In the genomic region with DNA sequence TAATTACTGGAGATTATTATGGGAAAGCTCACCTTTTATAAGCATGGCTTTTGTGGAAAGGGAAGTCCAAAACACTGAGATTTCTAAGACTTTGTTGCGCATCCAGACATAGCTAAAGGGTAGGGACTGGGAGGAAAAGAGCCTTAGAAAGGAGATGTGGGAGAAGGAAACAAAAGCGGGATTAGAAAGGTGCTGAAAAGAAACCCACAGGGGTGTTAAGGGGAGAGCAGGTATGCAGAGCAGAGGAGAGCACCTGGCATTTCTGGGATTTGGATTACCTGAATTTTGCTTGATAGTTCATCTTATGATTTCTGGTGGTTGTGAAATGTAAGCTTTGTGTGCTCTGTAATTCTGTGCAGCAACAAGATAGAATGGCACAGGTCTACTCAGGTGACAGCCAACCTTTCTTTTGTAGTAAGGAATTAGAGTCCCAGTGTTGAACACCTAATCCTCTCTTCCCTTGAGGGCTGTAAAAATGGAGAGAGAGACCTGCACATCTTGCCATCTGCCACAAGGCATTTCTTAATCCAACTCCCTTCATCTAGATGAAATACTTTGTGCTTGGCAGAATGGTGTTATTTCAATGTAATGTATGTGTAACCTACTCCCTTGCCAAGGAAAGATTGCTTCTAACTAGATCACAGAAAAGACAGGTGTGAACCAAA, we compare ENCODE assay signal across 24 cellular contexts.
"Had no signal": no experiment of that assay in that cellular context is flagged by ENCODE, and none has a peak within 500 bp of the region (broad histone marks: within the 10 kb centered on the region; RNA-seq: fewer than 3 reads in every experiment).

No MANE protein-coding gene starts in this region.

- H3K27ac ChIP-seq: left lung, testis, uterus had no signal

- H3K4me3 Mint-ChIP-seq: activated CD4-positive, alpha-beta memory T cell treated with anti-CD3 and anti-CD28 coated beads, Interleukin-2, amount 10 ng/mL, durations not matched to agents 7 days and 5 days; activated CD4-positive, alpha-beta T cell treated with anti-CD3 and anti-CD28 coated beads, Interleukin-2, amount 10 ng/mL, durations not matched to agents 24 days and 14 days; dendritic cell treated with granulocyte-macrophage colony-stimulating factor and Interleukin-4, amounts not matched to agents 40 ng/mL and 50 ng/mL, for 4 days; naive thymus-derived CD4-positive, alpha-beta T cell; neural crest cell; stimulated activated naive B cell treated with anti-CD40 and anti-IgM and Interleukin-4, amounts not matched to agents 10 μg/mL and 1 μg/mL and 100 μg/mL, for 72 hours had no signal

- ATAC-seq: activated naive CD4-positive, alpha-beta T cell treated with anti-CD3 and anti-CD28 coated beads, Interleukin-2, amount 50 U/mL, for 72 hours; left lung; naive thymus-derived CD4-positive, alpha-beta T cell; sciatic nerve; stimulated activated naive B cell treated with anti-CD40 and anti-IgM and Interleukin-4, amounts not matched to agents 10 μg/mL and 1 μg/mL and 100 μg/mL, for 72 hours had no signal

- H3K27me3 ChIP-seq: left lung, testis, uterus had no signal

- H3K9me3 ChIP-seq: testis, uterus had no signal

- H3K4me1 Mint-ChIP-seq: activated CD4-positive, alpha-beta memory T cell treated with anti-CD3 and anti-CD28 coated beads, Interleukin-2, amount 10 ng/mL, durations not matched to agents 7 days and 5 days; activated CD4-positive, alpha-beta T cell treated with anti-CD3 and anti-CD28 coated beads, Interleukin-2, amount 10 ng/mL, durations not matched to agents 24 days and 14 days; brain; naive thymus-derived CD4-positive, alpha-beta T cell; stimulated activated naive B cell treated with anti-CD40 and anti-IgM and Interleukin-4, amounts not matched to agents 10 μg/mL and 1 μg/mL and 100 μg/mL, for 72 hours had no signal

- H3K27ac Mint-ChIP-seq: activated CD4-positive, alpha-beta memory T cell treated with anti-CD3 and anti-CD28 coated beads, Interleukin-2, amount 10 ng/mL, durations not matched to agents 7 days and 5 days; activated CD4-positive, alpha-beta T cell treated with anti-CD3 and anti-CD28 coated beads, Interleukin-2, amount 10 ng/mL, durations not matched to agents 24 days and 14 days; activated naive CD4-positive, alpha-beta T cell treated with anti-CD3 and anti-CD28 coated beads, Interleukin-2, amount 50 U/mL, for 72 hours; brain; dendritic cell treated with granulocyte-macrophage colony-stimulating factor and Interleukin-4, amounts not matched to agents 40 ng/mL and 50 ng/mL, for 4 days; naive thymus-derived CD4-positive, alpha-beta T cell; stimulated activated naive B cell treated with anti-CD40 and anti-IgM and Interleukin-4, amounts not matched to agents 10 μg/mL and 1 μg/mL and 100 μg/mL, for 72 hours had no signal

- DNase-seq: activated CD4-positive, alpha-beta memory T cell treated with anti-CD3 and anti-CD28 coated beads, Interleukin-2, amount 10 ng/mL, durations not matched to agents 7 days and 5 days; activated CD4-positive, alpha-beta T cell treated with anti-CD3 and anti-CD28 coated beads, Interleukin-2, amount 10 ng/mL, durations not matched to agents 24 days and 14 days; activated CD4-positive, CD25-positive, alpha-beta regulatory T cell; activated gamma-delta T cell treated with Interleukin-2 at 50 U/mL for 16 hours; activated T-cell treated with anti-CD3 and anti-CD28 coated beads for 4 hours; caudate nucleus; effector CD8-positive, alpha-beta T cell; foreskin melanocyte; kidney glomerular epithelial cell; left lung; naive thymus-derived CD4-positive, alpha-beta T cell; stimulated activated CD4-positive, alpha-beta T cell treated with anti-CD3 and anti-CD28 coated beads, Interleukin-15, amount 100 ng/mL, for 24 hours; stimulated activated CD8-positive, alpha-beta memory T cell treated with anti-CD3 and anti-CD28 coated beads, Interleukin-4, amount 100 ng/mL, for 48 hours; stimulated activated naive B cell treated with anti-CD40 and anti-IgM and Interleukin-4, amounts not matched to agents 10 μg/mL and 1 μg/mL and 100 μg/mL, for 72 hours; T1000; trophoblast cell; uterus had no signal

- H3K4me3 ChIP-seq: left lung, smooth muscle cell, testis, uterus had no signal

- H3K27me3 Mint-ChIP-seq: activated CD4-positive, alpha-beta memory T cell treated with anti-CD3 and anti-CD28 coated beads, Interleukin-2, amount 10 ng/mL, durations not matched to agents 7 days and 5 days; activated CD4-positive, alpha-beta T cell treated with anti-CD3 and anti-CD28 coated beads, Interleukin-2, amount 10 ng/mL, durations not matched to agents 24 days and 14 days; brain; naive thymus-derived CD4-positive, alpha-beta T cell; stimulated activated naive B cell treated with anti-CD40 and anti-IgM and Interleukin-4, amounts not matched to agents 10 μg/mL and 1 μg/mL and 100 μg/mL, for 72 hours had no signal

- H3K36me3 ChIP-seq: left lung, uterus had no signal
